In the genomic region with DNA sequence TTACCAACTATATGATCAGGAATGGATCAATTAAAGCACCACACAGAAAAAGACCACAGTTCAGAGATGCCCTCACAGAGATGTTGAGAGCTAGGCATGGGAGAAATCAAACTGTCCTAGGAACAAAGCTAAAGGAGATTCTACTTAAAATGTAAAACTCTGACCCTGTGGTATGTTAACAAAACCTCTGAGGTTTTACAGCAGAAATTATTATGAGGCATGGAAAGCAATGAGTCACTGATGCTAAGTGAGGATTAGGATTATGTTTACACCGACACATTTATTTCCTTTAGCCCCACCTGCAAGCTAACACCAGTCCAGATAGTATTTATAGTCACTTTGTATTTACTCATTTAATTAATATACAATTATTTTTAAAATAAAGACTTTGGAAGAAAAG, we compare ENCODE assay signal across 2 cellular contexts.
TF ChIP-seq lines count a peak whose summit lies in the region.

No MANE protein-coding gene starts in this region.

TF ChIP-seq in GM23338, 12 proteins besides CTCF, POLR2A, EP300 and RAD21 (continues in another document):
- TF ChIP-seq EZH2phosphoT487 (IDR thresholded peaks at IDR 0.05; ENCODE audit: unreplicated experiment) (no peak), CREB1 (CRISPR knock-in tag; IDR thresholded peaks at IDR 0.05; ENCODE audit: low read depth) (no peak), STAT1 (IDR thresholded peaks at IDR 0.05; ENCODE audit: unreplicated experiment) (no peak), REST (IDR thresholded peaks at IDR 0.05; ENCODE audit: unreplicated experiment) (no peak), ZNF331 (CRISPR knock-in tag; IDR thresholded peaks at IDR 0.05; ENCODE audit: low read depth) (no peak), POLR2AphosphoS5 (IDR thresholded peaks at IDR 0.05; ENCODE audit: low read depth) (no peak), EZH2 (IDR thresholded peaks at IDR 0.05; ENCODE audit: low read depth, unreplicated experiment) (no peak), JUNB (IDR thresholded peaks at IDR 0.05; ENCODE audit: unreplicated experiment) (no peak), NANOG (IDR thresholded peaks at IDR 0.05; ENCODE audit: borderline replicate concordance) (no peak), ZNF114 (CRISPR knock-in tag; IDR thresholded peaks at IDR 0.05) (no peak)
- TF ChIP-seq, protein P1, sequence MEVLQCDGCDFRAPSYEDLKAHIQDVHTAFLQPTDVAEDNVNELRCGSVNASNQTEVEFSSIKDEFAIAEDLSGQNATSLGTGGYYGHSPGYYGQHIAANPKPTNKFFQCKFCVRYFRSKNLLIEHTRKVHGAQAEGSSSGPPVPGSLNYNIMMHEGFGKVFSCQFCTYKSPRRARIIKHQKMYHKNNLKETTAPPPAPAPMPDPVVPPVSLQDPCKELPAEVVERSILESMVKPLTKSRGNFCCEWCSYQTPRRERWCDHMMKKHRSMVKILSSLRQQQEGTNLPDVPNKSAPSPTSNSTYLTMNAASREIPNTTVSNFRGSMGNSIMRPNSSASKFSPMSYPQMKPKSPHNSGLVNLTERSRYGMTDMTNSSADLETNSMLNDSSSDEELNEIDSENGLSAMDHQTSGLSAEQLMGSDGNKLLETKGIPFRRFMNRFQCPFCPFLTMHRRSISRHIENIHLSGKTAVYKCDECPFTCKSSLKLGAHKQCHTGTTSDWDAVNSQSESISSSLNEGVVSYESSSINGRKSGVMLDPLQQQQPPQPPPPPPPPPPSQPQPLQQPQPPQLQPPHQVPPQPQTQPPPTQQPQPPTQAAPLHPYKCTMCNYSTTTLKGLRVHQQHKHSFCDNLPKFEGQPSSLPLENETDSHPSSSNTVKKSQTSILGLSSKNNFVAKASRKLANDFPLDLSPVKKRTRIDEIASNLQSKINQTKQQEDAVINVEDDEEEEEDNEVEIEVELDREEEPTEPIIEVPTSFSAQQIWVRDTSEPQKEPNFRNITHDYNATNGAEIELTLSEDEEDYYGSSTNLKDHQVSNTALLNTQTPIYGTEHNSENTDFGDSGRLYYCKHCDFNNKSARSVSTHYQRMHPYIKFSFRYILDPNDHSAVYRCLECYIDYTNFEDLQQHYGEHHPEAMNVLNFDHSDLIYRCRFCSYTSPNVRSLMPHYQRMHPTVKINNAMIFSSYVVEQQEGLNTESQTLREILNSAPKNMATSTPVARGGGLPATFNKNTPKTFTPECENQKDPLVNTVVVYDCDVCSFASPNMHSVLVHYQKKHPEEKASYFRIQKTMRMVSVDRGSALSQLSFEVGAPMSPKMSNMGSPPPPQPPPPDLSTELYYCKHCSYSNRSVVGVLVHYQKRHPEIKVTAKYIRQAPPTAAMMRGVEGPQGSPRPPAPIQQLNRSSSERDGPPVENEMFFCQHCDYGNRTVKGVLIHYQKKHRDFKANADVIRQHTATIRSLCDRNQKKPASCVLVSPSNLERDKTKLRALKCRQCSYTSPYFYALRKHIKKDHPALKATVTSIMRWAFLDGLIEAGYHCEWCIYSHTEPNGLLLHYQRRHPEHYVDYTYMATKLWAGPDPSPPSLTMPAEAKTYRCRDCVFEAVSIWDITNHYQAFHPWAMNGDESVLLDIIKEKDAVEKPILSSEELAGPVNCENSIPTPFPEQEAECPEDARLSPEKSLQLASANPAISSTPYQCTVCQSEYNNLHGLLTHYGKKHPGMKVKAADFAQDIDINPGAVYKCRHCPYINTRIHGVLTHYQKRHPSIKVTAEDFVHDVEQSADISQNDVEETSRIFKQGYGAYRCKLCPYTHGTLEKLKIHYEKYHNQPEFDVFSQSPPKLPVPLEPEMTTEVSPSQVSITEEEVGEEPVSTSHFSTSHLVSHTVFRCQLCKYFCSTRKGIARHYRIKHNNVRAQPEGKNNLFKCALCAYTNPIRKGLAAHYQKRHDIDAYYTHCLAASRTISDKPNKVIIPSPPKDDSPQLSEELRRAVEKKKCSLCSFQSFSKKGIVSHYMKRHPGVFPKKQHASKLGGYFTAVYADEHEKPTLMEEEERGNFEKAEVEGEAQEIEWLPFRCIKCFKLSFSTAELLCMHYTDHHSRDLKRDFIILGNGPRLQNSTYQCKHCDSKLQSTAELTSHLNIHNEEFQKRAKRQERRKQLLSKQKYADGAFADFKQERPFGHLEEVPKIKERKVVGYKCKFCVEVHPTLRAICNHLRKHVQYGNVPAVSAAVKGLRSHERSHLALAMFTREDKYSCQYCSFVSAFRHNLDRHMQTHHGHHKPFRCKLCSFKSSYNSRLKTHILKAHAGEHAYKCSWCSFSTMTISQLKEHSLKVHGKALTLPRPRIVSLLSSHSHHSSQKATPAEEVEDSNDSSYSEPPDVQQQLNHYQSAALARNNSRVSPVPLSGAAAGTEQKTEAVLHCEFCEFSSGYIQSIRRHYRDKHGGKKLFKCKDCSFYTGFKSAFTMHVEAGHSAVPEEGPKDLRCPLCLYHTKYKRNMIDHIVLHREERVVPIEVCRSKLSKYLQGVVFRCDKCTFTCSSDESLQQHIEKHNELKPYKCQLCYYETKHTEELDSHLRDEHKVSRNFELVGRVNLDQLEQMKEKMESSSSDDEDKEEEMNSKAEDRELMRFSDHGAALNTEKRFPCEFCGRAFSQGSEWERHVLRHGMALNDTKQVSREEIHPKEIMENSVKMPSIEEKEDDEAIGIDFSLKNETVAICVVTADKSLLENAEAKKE (CRISPR knock-in tag; IDR thresholded peaks at IDR 0.05), result no peak

TF ChIP-seq in H1, 55 proteins besides CTCF, POLR2A, EP300 and RAD21:
- no peak for TF ChIP-seq HDAC6 (IDR thresholded peaks at IDR 0.05; ENCODE audit: low read depth, low read length)
